12 cellular contexts compared by ENCODE assay signal in genomic region chr20:51412991-51413471, GRCh38.
DNase-seq lines count a peak whose midpoint lies in the region; ATAC-seq, FAIRE-seq and TF ChIP-seq lines count a peak whose summit lies in the region.
"Had no signal": no experiment of that assay in that cellular context is flagged by ENCODE, and none has a peak within 500 bp of the region (broad histone marks: within the 10 kb centered on the region; RNA-seq: fewer than 3 reads in every experiment).

No MANE protein-coding gene starts in this region.

- no peak overlapping the region for H2BK5ac ChIP-seq in IMR-90 (ENCODE audit: low read depth, low read length, poor library complexity, severe bottlenecking)

- in situ Hi-C loops in IMR-90 (cut with MboI; ENCODE audit: low sequenced_read_pairs) = no loop called here

- WGBS in IMR-90 (ENCODE audit: extremely low coverage in 2 of 2, insufficient read length in 1 of 2), 2 experiments = no CpG with 5 or more reads among the region's 10 CpGs
- 26% methylated on average over 10 of the region's 10 CpGs for WGBS in liver

- dilution Hi-C loops in IMR-90 (cut with HindIII; ENCODE audit: low sequenced_read_pairs, unreplicated experiment) = loop anchor here (25.0 kb wide), 1 partner anchor 174 kb away; no protein-coding TSS in a partner anchor

- H3K36me3 ChIP-seq in IMR-90 (ENCODE audit: control insufficient read depth, insufficient read depth, low read length) = no peaks in the 10 kb centered on the region
- peaks cover 5% of the 10 kb centered on the region for H3K36me3 ChIP-seq in astrocyte (ENCODE audit: insufficient read depth, low read length)
- H3K36me3 ChIP-seq in liver (ENCODE audit: control insufficient read depth in 4 of 4, insufficient read depth in 3 of 4, low read depth in 1 of 4, low read length in 3 of 4) = peaks cover 0 to 6% (median under 1%) of the 10 kb centered on the region in 4 donors

- H3K4me2 ChIP-seq in IMR-90 (ENCODE audit: low read depth, low read length) (no peak overlapping the region), astrocyte (ENCODE audit: low read length) (no peak overlapping the region)

- no peaks in the 10 kb centered on the region; the same call in 1 of the 2 replicates for H4K20me1 ChIP-seq in IMR-90 (ENCODE audit: insufficient read depth, low read length)
- H4K20me1 ChIP-seq in astrocyte (ENCODE audit: insufficient read depth, low read length) = no peaks in the 10 kb centered on the region

- H3K23ac ChIP-seq in IMR-90 (ENCODE audit: low read depth, low read length) = no peak overlapping the region

- H4K5ac ChIP-seq in IMR-90 (ENCODE audit: low read depth, low read length) = no peak overlapping the region

- peak overlapping the region; percentile 31 to 39; a peak in 2 of 4 replicates for H4K8ac ChIP-seq in IMR-90 (ENCODE audit: low read depth in 2 of 2, low read length in 2 of 2)

- intact Hi-C loops in IMR-90 (cut with micrococcal nuclease) = no loop called here

- no peak overlapping the region for H4K91ac ChIP-seq in IMR-90 (ENCODE audit: insufficient read depth, low read depth, low read length)

- H3K56ac ChIP-seq in IMR-90 (ENCODE audit: extremely low read depth, insufficient read depth, low read length) = no peak overlapping the region

- CTCF ChIA-PET in IMR-90 (lab: Yijun Ruan, JAX) = interaction anchor here (1.8 kb wide), 1 partner anchor 37 kb away, joined by 4 read pairs; no protein-coding TSS in a partner anchor

- H3K18ac ChIP-seq in IMR-90 (ENCODE audit: low read depth, low read length) = no peak overlapping the region

- no peak for TF ChIP-seq POLR2A in IMR-90 (IDR thresholded peaks at IDR 0.05; ENCODE audit: low read depth, low read length)
- TF ChIP-seq POLR2A in H54 (IDR thresholded peaks at IDR 0.05; ENCODE audit: low read depth, low read length) = no peak

- H3K79me1 ChIP-seq in IMR-90 (ENCODE audit: low read depth in 1 of 2, low read length in 2 of 2) = no peaks in the 10 kb centered on the region

- ATAC-seq in IMR-90 (ENCODE audit: low read depth) (peak; percentile 59), HG03469 (IDR thresholded peaks at IDR 0.05; ENCODE audit: unreplicated experiment) (no peak)

- TF ChIP-seq CTCF in AG10803 (conservative IDR thresholded peaks at IDR 0.05; ENCODE audit: low read length) = no peak
- TF ChIP-seq CTCF in IMR-90 (conservative IDR thresholded peaks at IDR 0.05; ENCODE audit: low read depth, low read length) = no peak
- no peak for TF ChIP-seq CTCF in astrocyte (IDR thresholded peaks at IDR 0.05; ENCODE audit: insufficient read depth, low read depth, low read length)
- peak; percentile 17 for TF ChIP-seq CTCF in liver (IDR thresholded peaks at IDR 0.05; ENCODE audit: low read depth, low read length, missing input control)

- no peak overlapping the region for H3K27ac Mint-ChIP-seq in astrocyte (ENCODE audit: unreplicated experiment)

- POLR2A ChIA-PET in IMR-90 (lab: Charles Lee; ENCODE audit: unreplicated experiment) = interaction anchor here (0.6 kb wide), 1 partner anchor 696 kb away, joined by 3 read pairs; no protein-coding TSS in a partner anchor

- H3K27ac ChIP-seq in IMR-90 (ENCODE audit: insufficient read depth, low read length) (no peak overlapping the region), astrocyte (ENCODE audit: low read depth, low read length) (no peak overlapping the region), liver (ENCODE audit: low read depth in 1 of 2, low read length in 2 of 2) (peak overlapping the region; percentile 42 to 46)

- BruUV-seq in IMR-90 (replicated peaks; lab: Mats Ljungman, UMichigan) = no TSS peak

- no peaks in the 10 kb centered on the region for H3K79me2 ChIP-seq in astrocyte (ENCODE audit: insufficient read depth, low read length)

- TF ChIP-seq RAD21 in IMR-90 (IDR thresholded peaks at IDR 0.05; ENCODE audit: low read length) (no peak), liver (IDR thresholded peaks at IDR 0.05) (peak; percentile 37 to 54)

- H2BK15ac ChIP-seq in IMR-90 (ENCODE audit: low read depth, low read length) = no peak overlapping the region

- H3K9ac ChIP-seq in IMR-90 (ENCODE audit: low read depth, low read length) (no peak overlapping the region), astrocyte (ENCODE audit: low read length) (peak overlapping the region; percentile 7), liver (ENCODE audit: low read depth in 1 of 2, low read length in 2 of 2) (no peak overlapping the region)

- no peaks in the 10 kb centered on the region for H3K27me3 Mint-ChIP-seq in astrocyte (ENCODE audit: low read depth, unreplicated experiment)

- DNase-seq in AG10803 (ENCODE audit: low read depth) (peak; percentile 51), IMR-90 (no peak), astrocyte (ENCODE audit: low read depth) (no peak), DMS79 treated with DMSO at 0.1 percent for 48 hours (lab: John Stamatoyannopoulos, UW) (no peak), medulla oblongata (ENCODE audit: extremely low spot score) (no peak), H54 (ENCODE audit: insufficient read length, low spot score) (no peak)
- DNase-seq: COR-L47; NCI-H1105; stimulated activated CD4-positive, alpha-beta T cell treated with anti-CD3 and anti-CD28 coated beads, Interleukin-4, amount 100 ng/mL, for 1 hour had no signal

- no peak overlapping the region for H3K4me3 Mint-ChIP-seq in astrocyte (ENCODE audit: unreplicated experiment)
- H3K4me3 Mint-ChIP-seq: T-helper 1 cell treated with Interleukin-12 subunit alpha and Interleukin-12 subunit beta and Interleukin-4 antibody, amounts not matched to agents 30 μg/mL and 1 μg/mL, for 36 hours had no signal

- H3K4me1 ChIP-seq in IMR-90 (ENCODE audit: control insufficient read depth, insufficient read depth, low read length) (peaks cover 8% of the 10 kb centered on the region), astrocyte (ENCODE audit: insufficient read depth, low read length) (peaks cover 13% of the 10 kb centered on the region), liver (ENCODE audit: control insufficient read depth in 4 of 4, insufficient read depth in 4 of 4, low read length in 3 of 4) (peaks cover 10 to 34% (median 23%) of the 10 kb centered on the region in 4 donors)

- peaks cover 7% of the 10 kb centered on the region for H3K4me1 Mint-ChIP-seq in astrocyte (ENCODE audit: low read depth, unreplicated experiment)

- H3K9me3 Mint-ChIP-seq in astrocyte (ENCODE audit: unreplicated experiment) = no peaks in the 10 kb centered on the region

- H3K9me3 ChIP-seq in IMR-90 (ENCODE audit: control insufficient read depth, insufficient read depth, low read length) (no peaks in the 10 kb centered on the region), astrocyte (ENCODE audit: insufficient read depth, low read depth, low read length) (no peaks in the 10 kb centered on the region), liver (ENCODE audit: control insufficient read depth in 4 of 4, low read length in 3 of 4) (no peaks in the 10 kb centered on the region)

- H3K4me3 ChIP-seq in AG10803 (ENCODE audit: low read length) (no peak overlapping the region), IMR-90 (ENCODE audit: insufficient read depth, low read depth, low read length) (no peak overlapping the region), astrocyte (ENCODE audit: insufficient read depth, low read depth, low read length) (no peak overlapping the region), liver (ENCODE audit: low read depth in 1 of 3, low read length in 3 of 3) (no peak overlapping the region)

- H2AK9ac ChIP-seq in IMR-90 (replicated peaks; ENCODE audit: low read depth, low read length, poor library complexity) = no peak overlapping the region

- no peak overlapping the region for H2BK120ac ChIP-seq in IMR-90 (ENCODE audit: low read depth, low read length)

- H3K36me3 Mint-ChIP-seq in astrocyte (ENCODE audit: low read depth, unreplicated experiment) = peaks cover 13% of the 10 kb centered on the region

- no peak for FAIRE-seq in astrocyte (lab: Jason Lieb, UNC)
- no peak for FAIRE-seq in H54 (lab: Jason Lieb, UNC)

- no peak overlapping the region for H3K4ac ChIP-seq in IMR-90 (ENCODE audit: low read depth, low read length)

- H2AFZ ChIP-seq in IMR-90 (replicated peaks; ENCODE audit: low read length, poor library complexity) (peak overlapping the region; percentile 45), astrocyte (ENCODE audit: low read depth, low read length) (no peak overlapping the region)

- peaks cover 3% of the 10 kb centered on the region; the same call in 1 of the 2 replicates for H3K9me1 ChIP-seq in IMR-90 (ENCODE audit: insufficient read depth, low read length)

- H3K14ac ChIP-seq in IMR-90 (replicated peaks; ENCODE audit: low read depth, low read length) = no peak overlapping the region

- no peak overlapping the region; the same call in 1 of the 2 replicates for H2AK5ac ChIP-seq in IMR-90 (ENCODE audit: low read depth, low read length)

- no peaks in the 10 kb centered on the region; the same call in 1 of the 2 replicates for H3K27me3 ChIP-seq in IMR-90 (ENCODE audit: control insufficient read depth, insufficient read depth, low read length)
- no peaks in the 10 kb centered on the region for H3K27me3 ChIP-seq in astrocyte (ENCODE audit: insufficient read depth, low read length)
- no peaks in the 10 kb centered on the region for H3K27me3 ChIP-seq in liver (ENCODE audit: control insufficient read depth in 4 of 4, insufficient read depth in 4 of 4, low read length in 3 of 4)

- H2BK20ac ChIP-seq in IMR-90 (ENCODE audit: low read depth, low read length) = no peak overlapping the region

TF ChIP-seq in IMR-90, 13 proteins besides CTCF, POLR2A, EP300 and RAD21:
- TF ChIP-seq CEBPB (IDR thresholded peaks at IDR 0.05; ENCODE audit: low read depth, low read length) (peak; percentile 52), MAFK (IDR thresholded peaks at IDR 0.05; ENCODE audit: low read depth, low read length) (no peak)

TF ChIP-seq in liver, 16 proteins besides CTCF, POLR2A, EP300 and RAD21 (continues in another document):
- TF ChIP-seq TAF1 (conservative IDR thresholded peaks at IDR 0.05) = no peak
- peak; percentile 24 for TF ChIP-seq HNF4G (IDR thresholded peaks at IDR 0.05)
- peak; percentile 60 for TF ChIP-seq YY1 (IDR thresholded peaks at IDR 0.05)
- peak; percentile 1 for TF ChIP-seq FOXA2 (IDR thresholded peaks at IDR 0.05)
- TF ChIP-seq SP1 (IDR thresholded peaks at IDR 0.05) = peak; percentile 66
- peak; percentile 90 for TF ChIP-seq MAX (IDR thresholded peaks at IDR 0.05)
- TF ChIP-seq JUND (IDR thresholded peaks at IDR 0.05) = peak; percentile 59 to 72
- TF ChIP-seq RXRA (IDR thresholded peaks at IDR 0.05) = peak; percentile 94

Comparison
In these comparisons a context has a peak if more than half of its experiments do, and no peak if none do; other contexts are left out.
1. H3K27ac ChIP-seq: peak in liver (2 of 2); none in IMR-90 (single experiment) and astrocyte (single experiment).